In genomic region chr4:9940041-9940440, GRCh38 we compare ENCODE assay signal across 27 cellular contexts.
"Had no signal": no experiment of that assay in that cellular context is flagged by ENCODE, and none has a peak within 500 bp of the region (broad histone marks: within the 10 kb centered on the region; RNA-seq: fewer than 3 reads in every experiment).

No MANE protein-coding gene starts in this region.

- DNase-seq: kidney glomerular epithelial cell; left cardiac atrium; mesendoderm; naive B cell; natural killer cell; nephron progenitor cell; occipital lobe; psoas muscle; right lobe of liver; stimulated activated CD4-positive, alpha-beta T cell treated with anti-CD3 and anti-CD28 coated beads, Interleukin-1b, Interleukin-23, amount 100 ng/mL, for 48 hours; stimulated activated CD4-positive, alpha-beta T cell treated with anti-CD3 and anti-CD28 coated beads, Interleukin-2, amount 100 ng/mL, for 48 hours; stimulated activated CD4-positive, alpha-beta T cell treated with anti-CD3 and anti-CD28 coated beads, Interleukin-4, amount 100 ng/mL, for 4 hours; stimulated activated CD8-positive, alpha-beta memory T cell treated with anti-CD3 and anti-CD28 coated beads, Interleukin-4, amount 100 ng/mL, for 48 hours; stimulated activated naive CD4-positive, alpha-beta T cell treated with Interleukin-2 at 50 U/mL for 16 hours; stimulated activated naive CD8-positive, alpha-beta T cell treated with anti-CD3 and anti-CD28 coated beads, Interleukin-15, amount 100 ng/mL, for 72 hours; substantia nigra; uterus had no signal

- H3K79me2 ChIP-seq: parathyroid adenoma had no signal

- H3K27me3 Mint-ChIP-seq: naive B cell; stimulated activated memory B cell treated with anti-CD40 and anti-IgM and Interleukin-4, amounts not matched to agents 10 μg/mL and 1 μg/mL and 100 μg/mL, for 72 hours; stimulated activated naive CD8-positive, alpha-beta T cell treated with anti-CD3 and anti-CD28 coated beads, Interleukin-15, amount 100 ng/mL, for 72 hours had no signal

- H2AFZ ChIP-seq: neural progenitor cell, parathyroid adenoma had no signal

- H3K9me3 ChIP-seq: neutrophil, psoas muscle, right lobe of liver, tibial nerve, uterus had no signal

- H3K4me1 ChIP-seq: neural progenitor cell, parathyroid adenoma, psoas muscle, right lobe of liver, tibial nerve, uterus had no signal

- H3K4me3 Mint-ChIP-seq: mesothelial cell of epicardium; naive B cell; natural killer cell; nephron progenitor cell; neural progenitor cell; stimulated activated memory B cell treated with anti-CD40 and anti-IgM and Interleukin-4, amounts not matched to agents 10 μg/mL and 1 μg/mL and 100 μg/mL, for 72 hours; stimulated activated naive CD8-positive, alpha-beta T cell treated with anti-CD3 and anti-CD28 coated beads, Interleukin-15, amount 100 ng/mL, for 72 hours; type B pancreatic cell had no signal

- H3K36me3 ChIP-seq: neural progenitor cell, neutrophil, right lobe of liver, uterus had no signal

- H3K4me3 ChIP-seq: lung, neural progenitor cell, psoas muscle, right lobe of liver, smooth muscle cell, tibial nerve, uterus had no signal

- H3K27ac Mint-ChIP-seq: mesothelial cell of epicardium; naive B cell; natural killer cell; nephron progenitor cell; neural progenitor cell; stimulated activated memory B cell treated with anti-CD40 and anti-IgM and Interleukin-4, amounts not matched to agents 10 μg/mL and 1 μg/mL and 100 μg/mL, for 72 hours; type B pancreatic cell had no signal

- ATAC-seq: left cardiac atrium; left lobe of liver; natural killer cell; psoas muscle; right lobe of liver; stimulated activated memory B cell treated with anti-CD40 and anti-IgM and Interleukin-4, amounts not matched to agents 10 μg/mL and 1 μg/mL and 100 μg/mL, for 72 hours; stimulated activated naive CD8-positive, alpha-beta T cell treated with anti-CD3 and anti-CD28 coated beads, Interleukin-15, amount 100 ng/mL, for 72 hours had no signal

- H3K27ac ChIP-seq: neural progenitor cell, neutrophil, parathyroid adenoma, psoas muscle, right lobe of liver, tibial nerve, uterus had no signal

- H3K36me3 Mint-ChIP-seq: mesothelial cell of epicardium; naive B cell; natural killer cell; neural progenitor cell; stimulated activated memory B cell treated with anti-CD40 and anti-IgM and Interleukin-4, amounts not matched to agents 10 μg/mL and 1 μg/mL and 100 μg/mL, for 72 hours; type B pancreatic cell had no signal

- H3K9me3 Mint-ChIP-seq: mesothelial cell of epicardium; naive B cell; natural killer cell; nephron progenitor cell; neural progenitor cell; stimulated activated memory B cell treated with anti-CD40 and anti-IgM and Interleukin-4, amounts not matched to agents 10 μg/mL and 1 μg/mL and 100 μg/mL, for 72 hours; stimulated activated naive CD8-positive, alpha-beta T cell treated with anti-CD3 and anti-CD28 coated beads, Interleukin-15, amount 100 ng/mL, for 72 hours; type B pancreatic cell had no signal

- H3K27me3 ChIP-seq: neural progenitor cell, neutrophil, right lobe of liver, tibial nerve, uterus had no signal

- H3K4me2 ChIP-seq: neural progenitor cell, smooth muscle cell had no signal

- H3K4me1 Mint-ChIP-seq: mesothelial cell of epicardium, naive B cell, natural killer cell, nephron progenitor cell had no signal
